In genomic region chr12:57232156-57232756, GRCh38 we compare ENCODE assay signal across 1 cellular context.
TF ChIP-seq lines count a peak whose summit lies in the region.

No MANE protein-coding gene starts in this region.

TF ChIP-seq in K562, 482 proteins besides CTCF, POLR2A, EP300 and RAD21:
- TF ChIP-seq MEIS2 (IDR thresholded peaks at IDR 0.05; ENCODE audit: partially characterized antibody): no peak
- no peak for TF ChIP-seq ZSCAN29 (IDR thresholded peaks at IDR 0.05)
- no peak for TF ChIP-seq NR1H2 (CRISPR knock-in tag; IDR thresholded peaks at IDR 0.05)
- no peak for TF ChIP-seq IRF2 (CRISPR knock-in tag; IDR thresholded peaks at IDR 0.05)
- no peak for TF ChIP-seq LCOR (CRISPR knock-in tag; IDR thresholded peaks at IDR 0.05)
- TF ChIP-seq CTCFL (IDR thresholded peaks at IDR 0.05; ENCODE audit: borderline replicate concordance, insufficient read depth, low read depth, low read length, poor library complexity, severe bottlenecking): no peak
- TF ChIP-seq PURB (CRISPR knock-in tag; IDR thresholded peaks at IDR 0.05; ENCODE audit: low read depth): no peak
- TF ChIP-seq FOXP4 (CRISPR knock-in tag; IDR thresholded peaks at IDR 0.05; ENCODE audit: borderline replicate concordance): no peak
- TF ChIP-seq RBFOX2 (IDR thresholded peaks at IDR 0.05; ENCODE audit: low read depth, low read length): peak; percentile 56
- no peak for TF ChIP-seq AFF1 (IDR thresholded peaks at IDR 0.05; ENCODE audit: low read depth in 1 of 2, partially characterized antibody in 2 of 2)
- TF ChIP-seq ZNF740 (CRISPR knock-in tag; IDR thresholded peaks at IDR 0.05): peak; percentile 47; the same call in 1 of the 2 replicates
- TF ChIP-seq ZNF740 (tag; IDR thresholded peaks at IDR 0.05): no peak
- no peak for TF ChIP-seq SMAD2 (IDR thresholded peaks at IDR 0.05; ENCODE audit: low read depth, low read length)
- TF ChIP-seq PCBP1 (IDR thresholded peaks at IDR 0.05; ENCODE audit: low read depth, low read length, poor library complexity, severe bottlenecking): no peak
- no peak for TF ChIP-seq COPS2 (conservative IDR thresholded peaks at IDR 0.05)
- no peak for TF ChIP-seq PRPF4 (IDR thresholded peaks at IDR 0.05; ENCODE audit: insufficient read depth, low read depth, low read length, poor library complexity, severe bottlenecking)
- TF ChIP-seq MXD1 (CRISPR knock-in tag; IDR thresholded peaks at IDR 0.05; ENCODE audit: borderline replicate concordance, poor library complexity, severe bottlenecking): no peak
- TF ChIP-seq POLR2G (IDR thresholded peaks at IDR 0.05; ENCODE audit: low read depth, low read length): peak; percentile 64
- no peak for TF ChIP-seq PTRF (tag; IDR thresholded peaks at IDR 0.05)
- TF ChIP-seq CUX1 (CRISPR knock-in tag; IDR thresholded peaks at IDR 0.05): no peak
- no peak for TF ChIP-seq ETV5 (CRISPR knock-in tag; IDR thresholded peaks at IDR 0.05; ENCODE audit: low read depth)
- 0 out of 2 replicates have a peak, but pooled peaks have one; percentile 43 for TF ChIP-seq ZNF143 (CRISPR knock-in tag; IDR thresholded peaks at IDR 0.05)
- TF ChIP-seq SAFB (IDR thresholded peaks at IDR 0.05; ENCODE audit: borderline replicate concordance, low read depth, low read length): no peak
- TF ChIP-seq ZBTB43 (CRISPR knock-in tag; IDR thresholded peaks at IDR 0.05): no peak
- no peak for TF ChIP-seq SLC30A9 (CRISPR knock-in tag; IDR thresholded peaks at IDR 0.05)
- no peak for TF ChIP-seq PHF20 (IDR thresholded peaks at IDR 0.05; ENCODE audit: partially characterized antibody)
- no peak for TF ChIP-seq MLX (CRISPR knock-in tag; conservative IDR thresholded peaks at IDR 0.05)
- no peak for TF ChIP-seq SREBF1 (IDR thresholded peaks at IDR 0.05; ENCODE audit: borderline replicate concordance, low read depth, low read length)
- TF ChIP-seq CEBPG (CRISPR knock-in tag; IDR thresholded peaks at IDR 0.05): 0 out of 2 replicates have a peak, but pooled peaks have one; percentile 1
- no peak for TF ChIP-seq CEBPG (tag; conservative IDR thresholded peaks at IDR 0.05 in 1 of 2, IDR thresholded peaks at IDR 0.05 in 1 of 2)
- no peak for TF ChIP-seq RBM15 (IDR thresholded peaks at IDR 0.05; ENCODE audit: insufficient read depth, low read length)
- TF ChIP-seq SMARCC2 (IDR thresholded peaks at IDR 0.05; ENCODE audit: low read depth): no peak
- no peak for TF ChIP-seq NFATC3 (IDR thresholded peaks at IDR 0.05)
- no peak for TF ChIP-seq SNRNP70 (optimal IDR thresholded peaks at IDR 0.05; ENCODE audit: low read depth, low read length)
- TF ChIP-seq ZNF324 (CRISPR knock-in tag; IDR thresholded peaks at IDR 0.05): no peak
- no peak for TF ChIP-seq ZNF224 (CRISPR knock-in tag; IDR thresholded peaks at IDR 0.05)
